18 cellular contexts compared by ENCODE assay signal in genomic region chr18:27824841-27825720, GRCh38.
"Had no signal": no experiment of that assay in that cellular context is flagged by ENCODE, and none has a peak within 500 bp of the region (broad histone marks: within the 10 kb centered on the region; RNA-seq: fewer than 3 reads in every experiment).

No MANE protein-coding gene starts in this region.

- H3K27ac ChIP-seq: brain microvascular endothelial cell, psoas muscle, sigmoid colon had no signal

- H3K4me3 ChIP-seq: lung, psoas muscle, sigmoid colon had no signal

- ATAC-seq: esophagus mucosa, psoas muscle had no signal

- H3K27me3 ChIP-seq: brain microvascular endothelial cell, sigmoid colon had no signal

- H3K4me1 ChIP-seq: psoas muscle, sigmoid colon had no signal

- H3K36me3 ChIP-seq: brain microvascular endothelial cell, sigmoid colon had no signal

- FAIRE-seq: endometrium had no signal

- H3K9me3 ChIP-seq: psoas muscle, sigmoid colon had no signal

- DNase-seq: activated CD4-positive, alpha-beta T cell treated with anti-CD3 and anti-CD28 coated beads, Interleukin-2, amount 10 ng/mL, durations not matched to agents 7 days and 5 days; activated CD4-positive, CD25-positive, alpha-beta regulatory T cell; activated T-cell treated with anti-CD3 and anti-CD28 coated beads for 4 hours; amygdala; brain microvascular endothelial cell; hippocampal formation; immature natural killer cell; naive B cell; occipital lobe; psoas muscle; sigmoid colon; stimulated activated CD4-positive, alpha-beta T cell treated with anti-CD3 and anti-CD28 coated beads, Interleukin-2, amount 100 ng/mL, for 24 hours; stimulated activated naive CD4-positive, alpha-beta T cell; substantia nigra; trophoblast cell had no signal
